In the genomic region with DNA sequence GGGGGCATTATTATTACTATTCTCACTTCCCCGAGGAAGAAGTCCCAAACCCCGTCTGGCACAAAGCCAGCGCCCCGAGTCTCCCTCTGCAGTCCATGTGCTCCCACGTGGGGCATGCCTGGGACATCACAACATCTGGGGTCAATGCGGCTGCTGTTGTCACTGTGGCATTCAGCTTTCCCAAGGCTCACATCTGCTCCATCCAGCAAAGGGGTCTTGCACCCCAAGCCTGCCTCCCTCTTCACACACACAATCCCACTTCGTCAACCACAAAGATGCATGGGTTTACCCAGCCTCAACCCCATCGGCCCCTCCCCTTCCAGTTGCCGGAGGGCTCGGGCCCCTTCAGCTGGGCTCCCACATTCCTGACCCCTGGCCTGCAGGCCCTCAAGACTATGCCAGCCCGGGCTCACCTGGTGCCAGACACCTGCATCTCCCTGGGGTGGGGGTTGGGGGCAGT, we compare ENCODE assay signal across 1 cellular context.
TF ChIP-seq lines count a peak whose summit lies in the region.

No MANE protein-coding gene starts in this region.

TF ChIP-seq in H1, 55 proteins besides CTCF, POLR2A, EP300 and RAD21:
- no peak for TF ChIP-seq SIN3A (conservative IDR thresholded peaks at IDR 0.05 in 1 of 2, IDR thresholded peaks at IDR 0.05 in 1 of 2; ENCODE audit: low read depth in 1 of 2, low read length in 2 of 2)
- no peak for TF ChIP-seq CHD7 (IDR thresholded peaks at IDR 0.05; ENCODE audit: insufficient replicate concordance, low read length)
- no peak for TF ChIP-seq CREB1 (IDR thresholded peaks at IDR 0.05)
- no peak for TF ChIP-seq SIRT6 (IDR thresholded peaks at IDR 0.05; ENCODE audit: low read length)
- TF ChIP-seq SRF (IDR thresholded peaks at IDR 0.05; ENCODE audit: low read depth, low read length), result no peak
- TF ChIP-seq TAF1 (IDR thresholded peaks at IDR 0.05; ENCODE audit: low read depth, low read length), result no peak
- TF ChIP-seq ATF3 (IDR thresholded peaks at IDR 0.05; ENCODE audit: insufficient read depth, low read depth, low read length), result no peak
- TF ChIP-seq, protein P1, sequence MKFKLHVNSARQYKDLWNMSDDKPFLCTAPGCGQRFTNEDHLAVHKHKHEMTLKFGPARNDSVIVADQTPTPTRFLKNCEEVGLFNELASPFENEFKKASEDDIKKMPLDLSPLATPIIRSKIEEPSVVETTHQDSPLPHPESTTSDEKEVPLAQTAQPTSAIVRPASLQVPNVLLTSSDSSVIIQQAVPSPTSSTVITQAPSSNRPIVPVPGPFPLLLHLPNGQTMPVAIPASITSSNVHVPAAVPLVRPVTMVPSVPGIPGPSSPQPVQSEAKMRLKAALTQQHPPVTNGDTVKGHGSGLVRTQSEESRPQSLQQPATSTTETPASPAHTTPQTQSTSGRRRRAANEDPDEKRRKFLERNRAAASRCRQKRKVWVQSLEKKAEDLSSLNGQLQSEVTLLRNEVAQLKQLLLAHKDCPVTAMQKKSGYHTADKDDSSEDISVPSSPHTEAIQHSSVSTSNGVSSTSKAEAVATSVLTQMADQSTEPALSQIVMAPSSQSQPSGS (IDR thresholded peaks at IDR 0.05; ENCODE audit: low read length), result no peak
- no peak for TF ChIP-seq KDM4A (IDR thresholded peaks at IDR 0.05; ENCODE audit: low read depth, low read length, severe bottlenecking)
- no peak for TF ChIP-seq RNF2 (IDR thresholded peaks at IDR 0.05; ENCODE audit: borderline replicate concordance, low read depth, low read length, missing control alignments, poor library complexity, severe bottlenecking)
- no peak for TF ChIP-seq MAX (IDR thresholded peaks at IDR 0.05)
- no peak for TF ChIP-seq BCL11A (IDR thresholded peaks at IDR 0.05; ENCODE audit: low read depth in 2 of 2, low read length in 2 of 2)
- TF ChIP-seq JUN (IDR thresholded peaks at IDR 0.05; ENCODE audit: low read depth, low read length), result no peak
